In genomic region chr2:70141754-70142589, GRCh38 we compare ENCODE assay signal across 1 cellular context.
TF ChIP-seq lines count a peak whose summit lies in the region.

No MANE protein-coding gene starts in this region.

TF ChIP-seq in K562, 482 proteins besides CTCF, POLR2A, EP300 and RAD21 (continued from another document and continues in another):
- TF ChIP-seq ZNF695 (CRISPR knock-in tag; IDR thresholded peaks at IDR 0.05) (no peak), E2F1 (CRISPR knock-in tag; IDR thresholded peaks at IDR 0.05) (no peak), NR2C2 (CRISPR knock-in tag; IDR thresholded peaks at IDR 0.05) (no peak), NR2C2 (tag; IDR thresholded peaks at IDR 0.05) (peak; percentile 79; the same call in 1 of the 2 replicates), SIN3A (IDR thresholded peaks at IDR 0.05; ENCODE audit: borderline replicate concordance in 2 of 2, control insufficient read depth in 1 of 2, low read depth in 2 of 2, low read length in 2 of 2) (peak in 1 of 2 experiments; percentile 17; a peak in 1 of 4 replicates), ZBTB43 (CRISPR knock-in tag; IDR thresholded peaks at IDR 0.05) (no peak), SIX5 (IDR thresholded peaks at IDR 0.05; ENCODE audit: borderline replicate concordance in 1 of 2, insufficient read depth in 1 of 2, low read depth in 1 of 2, low read length in 2 of 2) (no peak), HSF4 (CRISPR knock-in tag; IDR thresholded peaks at IDR 0.05; ENCODE audit: borderline replicate concordance) (no peak; the same call in 1 of the 2 replicates), RBM22 (IDR thresholded peaks at IDR 0.05; ENCODE audit: low read depth, low read length, poor library complexity, severe bottlenecking) (no peak), NR1H2 (CRISPR knock-in tag; IDR thresholded peaks at IDR 0.05) (peak; percentile 69; the same call in 1 of the 2 replicates), TARDBP (IDR thresholded peaks at IDR 0.05) (no peak), DIDO1 (tag; IDR thresholded peaks at IDR 0.05; ENCODE audit: low read depth) (no peak), SMARCB1 (IDR thresholded peaks at IDR 0.05; ENCODE audit: insufficient read length, low read depth) (no peak), HNRNPL (IDR thresholded peaks at IDR 0.05; ENCODE audit: low read depth, low read length) (peak; percentile 92), HDAC1 (IDR thresholded peaks at IDR 0.05) (no peak), NR3C1 (CRISPR knock-in tag; IDR thresholded peaks at IDR 0.05) (no peak), VEZF1 (CRISPR knock-in tag; IDR thresholded peaks at IDR 0.05) (peak; percentile 97), TSC22D4 (tag; IDR thresholded peaks at IDR 0.05) (no peak), ZMIZ1 (IDR thresholded peaks at IDR 0.05; ENCODE audit: low read depth in 2 of 2, low read length in 2 of 2) (0 out of 4 replicates have a peak, but pooled peaks of 1 of the 2 experiments have one; percentile 14), ETV5 (CRISPR knock-in tag; IDR thresholded peaks at IDR 0.05; ENCODE audit: low read depth) (no peak), ZNF140 (CRISPR knock-in tag; IDR thresholded peaks at IDR 0.05) (no peak), ZNF324 (CRISPR knock-in tag; IDR thresholded peaks at IDR 0.05) (no peak; the same call in 1 of the 2 replicates), TOE1 (IDR thresholded peaks at IDR 0.05; ENCODE audit: borderline replicate concordance) (no peak), TOE1 (CRISPR knock-in tag; IDR thresholded peaks at IDR 0.05; ENCODE audit: borderline replicate concordance, low read depth) (no peak), IRF2 (CRISPR knock-in tag; IDR thresholded peaks at IDR 0.05) (no peak), HNRNPUL1 (IDR thresholded peaks at IDR 0.05; ENCODE audit: low read length) (no peak), ZNF232 (CRISPR knock-in tag; IDR thresholded peaks at IDR 0.05) (no peak), GTF2F1 (IDR thresholded peaks at IDR 0.05; ENCODE audit: low read depth, low read length) (no peak), TCFL5 (CRISPR knock-in tag; conservative IDR thresholded peaks at IDR 0.05) (no peak), THAP7 (CRISPR knock-in tag; IDR thresholded peaks at IDR 0.05) (no peak), PML (IDR thresholded peaks at IDR 0.05; ENCODE audit: low read length) (no peak), CLOCK (CRISPR knock-in tag; IDR thresholded peaks at IDR 0.05; ENCODE audit: borderline replicate concordance) (no peak), TGIF2 (CRISPR knock-in tag; IDR thresholded peaks at IDR 0.05) (no peak), PHB (CRISPR knock-in tag; IDR thresholded peaks at IDR 0.05) (no peak), CTCFL (IDR thresholded peaks at IDR 0.05; ENCODE audit: borderline replicate concordance, insufficient read depth, low read depth, low read length, poor library complexity, severe bottlenecking) (no peak), MAFF (IDR thresholded peaks at IDR 0.05; ENCODE audit: low read length) (no peak), E4F1 (CRISPR knock-in tag; IDR thresholded peaks at IDR 0.05; ENCODE audit: borderline replicate concordance) (no peak), ZNF79 (CRISPR knock-in tag; IDR thresholded peaks at IDR 0.05; ENCODE audit: low read depth) (no peak), SREBF2 (CRISPR knock-in tag; IDR thresholded peaks at IDR 0.05) (no peak), CCAR2 (IDR thresholded peaks at IDR 0.05; ENCODE audit: low read depth, low read length) (no peak), TBP (optimal IDR thresholded peaks at IDR 0.05; ENCODE audit: low read depth, low read length) (peak; percentile 57), RFX5 (IDR thresholded peaks at IDR 0.05; ENCODE audit: low read depth, low read length) (no peak), ZBTB49 (CRISPR knock-in tag; IDR thresholded peaks at IDR 0.05; ENCODE audit: borderline replicate concordance) (no peak), GATAD2A (IDR thresholded peaks at IDR 0.05) (no peak), PHTF2 (CRISPR knock-in tag; IDR thresholded peaks at IDR 0.05) (no peak), HMGN3 (IDR thresholded peaks at IDR 0.05; ENCODE audit: borderline replicate concordance, extremely low read depth, insufficient read length, low read depth, low read length) (peak; percentile 81), ZNF639 (CRISPR knock-in tag; conservative IDR thresholded peaks at IDR 0.05 in 1 of 2, IDR thresholded peaks at IDR 0.05 in 1 of 2) (peak in 1 of 2 experiments; percentile 93; a peak in 2 of 4 replicates)
